In genomic region chr9:132354645-132355355, GRCh38 we compare ENCODE assay signal across 8 cellular contexts. TPM values are rescaled to one million over a fixed set of nuclear protein-coding genes. Genes with fewer than 3 reads are reported as not detected.
DNase-seq lines count a peak whose midpoint lies in the region; ATAC-seq and TF ChIP-seq lines count a peak whose summit lies in the region.

SETX (minus strand) TSS chr9:132354986; CDS start chr9:132349428, 5,558 bp downstream.

- CTCF ChIA-PET in PC-9 (lab: Charles Lee): no interaction called here

- peaks cover 10% of the 10 kb centered on the region; the same call in 1 of the 2 replicates for H3F3A ChIP-seq in PC-9 (ENCODE audit: insufficient read depth, low read depth)

- BruUV-seq in PC-9 (replicated peaks; lab: Mats Ljungman, UMichigan): no TSS peak

- ATAC-seq in GM21723 (IDR thresholded peaks at IDR 0.05; ENCODE audit: unreplicated experiment): peak; percentile 80

- no peaks in the 10 kb centered on the region; the same call in 1 of the 2 replicates for H4K20me1 ChIP-seq in PC-9 (ENCODE audit: insufficient read depth)

- H3K9me2 ChIP-seq in PC-9 (ENCODE audit: insufficient read depth): no peaks in the 10 kb centered on the region

- peaks cover 9% of the 10 kb centered on the region for H3K4me1 ChIP-seq in PC-9 (replicated peaks; ENCODE audit: insufficient read depth)

- peaks cover 20% of the 10 kb centered on the region for H3K79me2 ChIP-seq in PC-9 (ENCODE audit: low read depth)

- intact Hi-C loops in PC-9 (cut with micrococcal nuclease; ENCODE audit: unreplicated experiment): loop anchor here (2.0 kb wide), 1 partner anchor 52 kb away; the partner anchor contains the start of gene TTF1

- TF ChIP-seq CTCF in PC-9 (conservative IDR thresholded peaks at IDR 0.05) (no peak), epithelial cell of proximal tubule (conservative IDR thresholded peaks at IDR 0.05; ENCODE audit: low read depth, low read length) (no peak)

- no peaks in the 10 kb centered on the region for H3K9me3 ChIP-seq in PC-9 (ENCODE audit: insufficient read depth, low read depth)

- no peaks in the 10 kb centered on the region for H3K27me3 ChIP-seq in PC-9 (ENCODE audit: insufficient read depth, low read depth)

- DNase-seq in DMS53 treated with DMSO at 0.1 percent for 48 hours (lab: John Stamatoyannopoulos, UW; ENCODE audit: unreplicated experiment): peak; percentile 97
- DNase-seq in KBM-7: peak; percentile 98
- DNase-seq in PC-9: peak; percentile 87 to 98
- peak; percentile 97 for DNase-seq in activated T-cell treated with anti-CD3 and anti-CD28 coated beads, Interleukin-2, amount 50 U/mL, for 1 hour
- DNase-seq in epithelial cell of proximal tubule (ENCODE audit: low read depth): peak; percentile 35
- peak; percentile 98 for DNase-seq in mucosa of gallbladder (ENCODE audit: low spot score)
- DNase-seq in stimulated activated CD8-positive, alpha-beta memory T cell treated with anti-CD3 and anti-CD28 coated beads, Interleukin-4, amount 100 ng/mL, for 24 hours (ENCODE audit: low read depth): peak; percentile 97

- H3K4me2 ChIP-seq in PC-9: peak within 1 kb of the TSS; percentile 97

- H3K27ac ChIP-seq in PC-9: peak within 1 kb of the TSS; percentile 58

- peak within 1 kb of the TSS; percentile 89 for H2AFZ ChIP-seq in PC-9

- peaks cover 22% of the 10 kb centered on the region; the same call in 1 of the 2 replicates for H3K36me3 ChIP-seq in PC-9 (ENCODE audit: low read depth)

- H3K4me3 ChIP-seq in PC-9 (peak within 1 kb of the TSS; percentile 86), epithelial cell of proximal tubule (ENCODE audit: low read depth, low read length) (peak within 1 kb of the TSS; percentile 73)

- in situ Hi-C loops in KBM-7 (cut with MboI; ENCODE audit: low pct_unique_long_range_greater_than_20kb, low sequenced_read_pairs): no loop called here

- POLR2A ChIA-PET in PC-9 (lab: Charles Lee; ENCODE audit: unreplicated experiment): interaction anchor here (0.5 to 0.8 kb wide), 7 partner anchors 10 to 334 kb away, joined by 3 to 16 read pairs (median 6); partner anchors contain the start of gene DDX31

RNA-seq across cellular contexts. Expression of gene SETX, which starts in this region (rescaled TPM):
- total RNA-seq in PC-9 (2021) (21.2 and 23.5 TPM in 2 replicates), epithelial cell of proximal tubule (24.9 and 34.7 TPM in 2 replicates), mucosa of gallbladder (43.1 TPM)

Comparison
In these comparisons a context has a peak if more than half of its experiments do, and no peak if none do; other contexts are left out.
1. Peak in every context shown above with its lines: DNase-seq, ATAC-seq, H3K4me3 ChIP-seq and H3K27ac ChIP-seq.
2. DNase-seq: peak in every context shown above with its lines; median percentile 98 in KBM-7; 98 in mucosa of gallbladder; 97 in DMS53 treated with DMSO at 0.1 percent for 48 hours; 97 in activated T-cell treated with anti-CD3 and anti-CD28 coated beads, Interleukin-2, amount 50 U/mL, for 1 hour; 97 in stimulated activated CD8-positive, alpha-beta memory T cell treated with anti-CD3 and anti-CD28 coated beads, Interleukin-4, amount 100 ng/mL, for 24 hours; 92 in PC-9; 35 in epithelial cell of proximal tubule.